13 cellular contexts compared by ENCODE assay signal in the genomic region with DNA sequence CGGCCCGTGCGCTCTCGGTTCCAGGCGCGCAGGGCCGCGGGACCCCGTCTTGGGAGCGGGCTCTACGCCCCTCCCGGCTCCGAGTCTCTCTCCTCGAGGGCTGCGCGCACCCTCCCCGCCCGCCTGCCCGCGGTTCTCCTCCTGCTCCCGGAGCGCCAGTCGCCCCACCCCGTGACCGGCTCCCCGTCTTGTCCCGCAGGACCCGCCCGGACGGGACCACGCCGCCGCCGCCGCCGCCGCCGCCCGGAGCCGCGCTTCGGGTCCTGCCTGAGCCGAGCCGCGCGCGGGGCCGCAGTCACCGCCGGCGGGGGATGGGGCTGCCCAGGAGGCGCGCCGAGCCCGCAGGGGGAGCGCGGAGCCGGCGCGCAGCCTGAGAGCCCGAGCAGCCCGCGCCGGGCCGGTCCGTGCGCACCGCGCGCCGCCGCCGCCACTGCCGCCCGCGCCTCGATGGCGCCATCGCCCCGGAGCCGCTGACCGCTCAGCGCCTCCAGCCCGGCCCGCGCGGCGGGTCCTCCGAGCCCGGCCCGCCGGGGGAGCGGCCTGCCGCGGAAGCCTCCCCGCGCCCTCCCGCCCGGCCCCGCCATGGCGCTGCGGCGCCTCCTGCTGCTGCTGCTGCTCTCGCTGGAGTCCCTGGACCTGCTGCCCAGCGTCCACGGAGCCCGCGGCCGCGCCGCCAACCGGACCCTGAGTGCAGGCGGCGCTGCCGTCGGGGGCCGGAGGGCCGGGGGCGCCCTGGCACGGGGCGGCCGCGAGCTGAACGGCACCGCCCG. TPM values are rescaled to one million over a fixed set of nuclear protein-coding genes. Genes with fewer than 3 reads are reported as not detected.
A peak's percentile ranks its signal among the peaks of the same experiment; 100 is the strongest.
DNase-seq lines count a peak whose midpoint lies in the region; TF ChIP-seq lines count a peak whose summit lies in the region.
"Had no signal": no experiment of that assay in that cellular context is flagged by ENCODE, and none has a peak within 500 bp of the region (broad histone marks: within the 10 kb centered on the region; RNA-seq: fewer than 3 reads in every experiment).

A gene (plus strand): TSS at position 373 of the 770 bp plus-strand sequence.

- peak within 1 kb of the TSS in 1 of 2 donors; percentile 79 for H3K4me3 Mint-ChIP-seq in CD14-positive monocyte

- no peak for TF ChIP-seq EP300 in sigmoid colon (IDR thresholded peaks at IDR 0.05)

- peaks cover 41 to 60% (median 41%) of the 10 kb centered on the region in 3 donors for H3K27me3 Mint-ChIP-seq in CD14-positive monocyte (ENCODE audit: low read depth in 3 of 3)

- H3K9me3 ChIP-seq in ascending aorta (no peaks in the 10 kb centered on the region), sigmoid colon (no peaks in the 10 kb centered on the region)

- H3K27me3 ChIP-seq in ascending aorta (no peaks in the 10 kb centered on the region), sigmoid colon (peaks cover 14 to 74% (median 46%) of the 10 kb centered on the region in 3 donors)

- no peak for TF ChIP-seq POLR2A in sigmoid colon (IDR thresholded peaks at IDR 0.05)

- no peak within 1 kb of the TSS for H3K27ac Mint-ChIP-seq in CD14-positive monocyte

- DNase-seq in D341Med (ENCODE audit: low spot score) (peak; percentile 58), ascending aorta (ENCODE audit: low spot score in 2 of 2) (no peak), iPS-NIHi11 (ENCODE audit: low spot score) (peak; percentile 56), sigmoid colon (no peak), NCI-H524 (lab: John Stamatoyannopoulos, UW) (no peak), CD14-positive monocyte (ENCODE audit: low spot score) (no peak), T1000 (lab: John Stamatoyannopoulos, UW) (no peak), HuH-7 (ENCODE audit: low spot score) (no peak)
- DNase-seq: activated CD8-positive, alpha-beta memory T cell treated with anti-CD3 and anti-CD28 coated beads, Interleukin-2, amount 50 U/mL, for 4 hours; NCI-H748 treated with DMSO at 0.1 percent for 48 hours; small intestine; SW 1271 had no signal

- peaks cover 0 to 15% (median 2%) of the 10 kb centered on the region in 7 donors for H3K9me3 Mint-ChIP-seq in CD14-positive monocyte

- H3K4me1 Mint-ChIP-seq in CD14-positive monocyte, result no peaks in the 10 kb centered on the region

- no peaks in the 10 kb centered on the region for H3K36me3 Mint-ChIP-seq in CD14-positive monocyte

- H3K4me3 ChIP-seq in ascending aorta (peak within 1 kb of the TSS; percentile 40 to 44), sigmoid colon (peak within 1 kb of the TSS in 3 of 4 donors; percentile 32 to 53 (median 47))

- TF ChIP-seq CTCF in ascending aorta (IDR thresholded peaks at IDR 0.05) (no peak), sigmoid colon (IDR thresholded peaks at IDR 0.05) (no peak), CD14-positive monocyte (IDR thresholded peaks at IDR 0.05) (no peak)

- H3K36me3 ChIP-seq in ascending aorta, result no peaks in the 10 kb centered on the region
- H3K36me3 ChIP-seq in sigmoid colon, result no peaks in the 10 kb centered on the region

- no peaks in the 10 kb centered on the region for H3K4me1 ChIP-seq in ascending aorta
- H3K4me1 ChIP-seq in sigmoid colon, result peaks cover 0 to 13% (median 10%) of the 10 kb centered on the region in 4 donors

- WGBS in sigmoid colon, 2 donors, result 1 to 4% methylated on average over 126 of the region's 126 CpGs

- intact Hi-C loops in ascending aorta (cut with DNase I), result no loop called here
- intact Hi-C loops in sigmoid colon (cut with DNase I), result no loop called here
- intact Hi-C loops in CD14-positive monocyte (cut with micrococcal nuclease), result no loop called here

- no peak within 1 kb of the TSS for H3K27ac ChIP-seq in ascending aorta
- no peak within 1 kb of the TSS for H3K27ac ChIP-seq in sigmoid colon

RNA-seq across cellular contexts. Expression of the gene that starts here (rescaled TPM):
- total RNA-seq in ascending aorta (0.11 TPM), sigmoid colon (1 to 10 TPM in 1 of 4 donors, under 1 TPM in 3; 0.36 to 1.1 (median 0.53) TPM)
- polyA plus RNA-seq in sigmoid colon (under 1 TPM in 2 of 3 donors, not detected in 1; under 0.01 to 0.17 TPM), CD14-positive monocyte (not detected)
- total RNA-seq: mononuclear cell had no signal

Comparison
In these comparisons a context has a peak if more than half of its experiments do, and no peak if none do; other contexts are left out.
1. DNase-seq: peak in D341Med (single experiment) and iPS-NIHi11 (single experiment); none in ascending aorta (0 of 2), sigmoid colon (single experiment), NCI-H524 (0 of 2), CD14-positive monocyte (single experiment), T1000 (single experiment) and HuH-7 (single experiment).